8 cellular contexts compared by ENCODE assay signal in the genomic region with DNA sequence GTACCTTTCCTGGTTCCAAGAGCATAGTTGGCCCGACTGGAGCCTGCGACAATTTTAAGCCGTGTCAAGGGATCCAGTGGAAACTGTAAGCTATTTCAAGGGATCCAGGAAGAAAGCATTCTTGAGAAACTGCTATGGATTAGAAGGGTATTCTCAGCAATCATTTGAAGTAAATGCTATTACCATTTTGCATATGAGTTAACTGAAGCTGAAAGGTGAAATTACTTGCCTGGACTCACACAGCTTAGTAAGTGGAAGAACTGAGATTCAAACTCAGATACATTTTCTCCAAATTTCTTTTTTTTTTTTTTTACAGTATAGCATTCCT. TPM values are rescaled to one million over a fixed set of nuclear protein-coding genes. Genes with fewer than 3 reads are reported as not detected.
A peak's percentile ranks its signal among the peaks of the same experiment; 100 is the strongest.
DNase-seq lines count a peak whose midpoint lies in the region; ATAC-seq and TF ChIP-seq lines count a peak whose summit lies in the region.

No MANE protein-coding gene starts in this region.

- peaks cover 12% of the 10 kb centered on the region for H3K4me1 Mint-ChIP-seq in WTC11
- peaks cover 17 to 20% of the 10 kb centered on the region in 2 donors for H3K4me1 Mint-ChIP-seq in stimulated activated naive B cell treated with anti-CD40 and anti-IgM and Interleukin-4, amounts not matched to agents 10 μg/mL and 1 μg/mL and 100 μg/mL, for 72 hours

- peak overlapping the region; percentile 97 for H3K4me3 Mint-ChIP-seq in WTC11
- H3K4me3 Mint-ChIP-seq in stimulated activated naive B cell treated with anti-CD40 and anti-IgM and Interleukin-4, amounts not matched to agents 10 μg/mL and 1 μg/mL and 100 μg/mL, for 72 hours: peak overlapping the region; percentile 92 to 99

- DNase-seq in NCI-H526 treated with DMSO at 0.1 percent for 48 hours (lab: John Stamatoyannopoulos, UW) (peak; percentile 43), NCI-H526 (lab: John Stamatoyannopoulos, UW) (no peak), WTC11 (ENCODE audit: low spot score) (no peak), NCI-H748 (lab: John Stamatoyannopoulos, UW; ENCODE audit: unreplicated experiment) (no peak)
- DNase-seq in stimulated activated naive B cell treated with anti-CD40 and anti-IgM and Interleukin-4, amounts not matched to agents 10 μg/mL and 1 μg/mL and 100 μg/mL, for 72 hours: no peak

- peak overlapping the region; percentile 94 for H3K27ac Mint-ChIP-seq in WTC11
- peak overlapping the region; percentile 97 for H3K27ac Mint-ChIP-seq in stimulated activated naive B cell treated with anti-CD40 and anti-IgM and Interleukin-4, amounts not matched to agents 10 μg/mL and 1 μg/mL and 100 μg/mL, for 72 hours

- H3K27me3 Mint-ChIP-seq in WTC11 (ENCODE audit: low read depth): peaks cover 10% of the 10 kb centered on the region
- peaks cover 0 to 7% of the 10 kb centered on the region in 2 donors for H3K27me3 Mint-ChIP-seq in stimulated activated naive B cell treated with anti-CD40 and anti-IgM and Interleukin-4, amounts not matched to agents 10 μg/mL and 1 μg/mL and 100 μg/mL, for 72 hours

- POLR2A ChIA-PET in WTC11 (lab: Charles Lee): interaction anchor here (0.6 to 1.6 kb wide), 6 partner anchors 12 to 159 kb away, joined by 3 to 4 read pairs (median 3); partner anchors contain the start of genes EXO5, NFYC and ZFP69

- H3K9me3 Mint-ChIP-seq in WTC11: no peaks in the 10 kb centered on the region
- H3K9me3 Mint-ChIP-seq in stimulated activated naive B cell treated with anti-CD40 and anti-IgM and Interleukin-4, amounts not matched to agents 10 μg/mL and 1 μg/mL and 100 μg/mL, for 72 hours: peaks cover 0 to 6% of the 10 kb centered on the region in 2 donors

- no peak for TF ChIP-seq CTCF in WTC11 (IDR thresholded peaks at IDR 0.05)

- H3K36me3 Mint-ChIP-seq in WTC11: peaks cover 14% of the 10 kb centered on the region
- H3K36me3 Mint-ChIP-seq in stimulated activated naive B cell treated with anti-CD40 and anti-IgM and Interleukin-4, amounts not matched to agents 10 μg/mL and 1 μg/mL and 100 μg/mL, for 72 hours: peaks cover 5 to 14% of the 10 kb centered on the region in 2 donors

- H3K4me3 ChIP-seq in iPS-11a (ENCODE audit: low read depth, low read length): peak overlapping the region; percentile 92

- CTCF ChIA-PET in WTC11 (lab: Charles Lee): interaction anchor here (0.6 to 2.4 kb wide), 20 partner anchors 9 to 445 kb away, joined by 3 to 15 read pairs (median 4); partner anchors contain the start of genes EXO5 and ZFP69B

- ATAC-seq in WTC11: no peak
- no peak for ATAC-seq in stimulated activated naive B cell treated with anti-CD40 and anti-IgM and Interleukin-4, amounts not matched to agents 10 μg/mL and 1 μg/mL and 100 μg/mL, for 72 hours (replicated peaks)
- ATAC-seq in GM21717 (IDR thresholded peaks at IDR 0.05; ENCODE audit: unreplicated experiment): no peak
- ATAC-seq in GM21423 (IDR thresholded peaks at IDR 0.05; ENCODE audit: unreplicated experiment): no peak

TF ChIP-seq in WTC11, 78 proteins besides CTCF, POLR2A, EP300 and RAD21:
- TF ChIP-seq, protein P1, sequence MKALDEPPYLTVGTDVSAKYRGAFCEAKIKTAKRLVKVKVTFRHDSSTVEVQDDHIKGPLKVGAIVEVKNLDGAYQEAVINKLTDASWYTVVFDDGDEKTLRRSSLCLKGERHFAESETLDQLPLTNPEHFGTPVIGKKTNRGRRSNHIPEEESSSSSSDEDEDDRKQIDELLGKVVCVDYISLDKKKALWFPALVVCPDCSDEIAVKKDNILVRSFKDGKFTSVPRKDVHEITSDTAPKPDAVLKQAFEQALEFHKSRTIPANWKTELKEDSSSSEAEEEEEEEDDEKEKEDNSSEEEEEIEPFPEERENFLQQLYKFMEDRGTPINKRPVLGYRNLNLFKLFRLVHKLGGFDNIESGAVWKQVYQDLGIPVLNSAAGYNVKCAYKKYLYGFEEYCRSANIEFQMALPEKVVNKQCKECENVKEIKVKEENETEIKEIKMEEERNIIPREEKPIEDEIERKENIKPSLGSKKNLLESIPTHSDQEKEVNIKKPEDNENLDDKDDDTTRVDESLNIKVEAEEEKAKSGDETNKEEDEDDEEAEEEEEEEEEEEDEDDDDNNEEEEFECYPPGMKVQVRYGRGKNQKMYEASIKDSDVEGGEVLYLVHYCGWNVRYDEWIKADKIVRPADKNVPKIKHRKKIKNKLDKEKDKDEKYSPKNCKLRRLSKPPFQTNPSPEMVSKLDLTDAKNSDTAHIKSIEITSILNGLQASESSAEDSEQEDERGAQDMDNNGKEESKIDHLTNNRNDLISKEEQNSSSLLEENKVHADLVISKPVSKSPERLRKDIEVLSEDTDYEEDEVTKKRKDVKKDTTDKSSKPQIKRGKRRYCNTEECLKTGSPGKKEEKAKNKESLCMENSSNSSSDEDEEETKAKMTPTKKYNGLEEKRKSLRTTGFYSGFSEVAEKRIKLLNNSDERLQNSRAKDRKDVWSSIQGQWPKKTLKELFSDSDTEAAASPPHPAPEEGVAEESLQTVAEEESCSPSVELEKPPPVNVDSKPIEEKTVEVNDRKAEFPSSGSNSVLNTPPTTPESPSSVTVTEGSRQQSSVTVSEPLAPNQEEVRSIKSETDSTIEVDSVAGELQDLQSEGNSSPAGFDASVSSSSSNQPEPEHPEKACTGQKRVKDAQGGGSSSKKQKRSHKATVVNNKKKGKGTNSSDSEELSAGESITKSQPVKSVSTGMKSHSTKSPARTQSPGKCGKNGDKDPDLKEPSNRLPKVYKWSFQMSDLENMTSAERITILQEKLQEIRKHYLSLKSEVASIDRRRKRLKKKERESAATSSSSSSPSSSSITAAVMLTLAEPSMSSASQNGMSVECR (CRISPR knock-in tag; IDR thresholded peaks at IDR 0.05; ENCODE audit: borderline replicate concordance): no peak
- TF ChIP-seq E2F1 (CRISPR knock-in tag; IDR thresholded peaks at IDR 0.05) (no peak), ZNF416 (CRISPR knock-in tag; IDR thresholded peaks at IDR 0.05) (no peak)

RNA-seq across cellular contexts. Expression of gene ZNF684, which starts 0.6 kb away (rescaled TPM):
- total RNA-seq in WTC11 (2021): 5.0 to 9.8 TPM (median 7.7 TPM) in 3 replicates

RNA-seq across cellular contexts. Expression of gene EXO5, which starts 23.5 kb away (rescaled TPM):
- 5.5 to 9.8 TPM (median 8.7 TPM) in 3 replicates for total RNA-seq in WTC11 (2021)

RNA-seq across cellular contexts. Expression of gene ZFP69, which starts 54.9 kb away (rescaled TPM):
- 3.2 to 3.9 TPM (median 3.6 TPM) in 3 replicates for total RNA-seq in WTC11 (2021)
